8 cellular contexts compared by ENCODE assay signal in genomic region chr1:101309334-101310221, GRCh38.
DNase-seq lines count a peak whose midpoint lies in the region; FAIRE-seq and TF ChIP-seq lines count a peak whose summit lies in the region.

No MANE protein-coding gene starts in this region.

- in situ Hi-C loops in HAP-1 (cut with MboI; ENCODE audit: low sequenced_read_pairs): loop anchor here (5.0 kb wide), 1 partner anchor 48 kb away; no protein-coding TSS in a partner anchor

- H2AFZ ChIP-seq in astrocyte (ENCODE audit: low read depth, low read length): peak overlapping the region; percentile 62

- H3K27ac ChIP-seq in astrocyte (ENCODE audit: low read depth, low read length) (no peak overlapping the region), sigmoid colon (no peak overlapping the region)

- H3K4me3 ChIP-seq in HAP-1 (peak overlapping the region; percentile 11; the same call in 1 of the 2 replicates), MG63 (no peak overlapping the region), astrocyte (ENCODE audit: insufficient read depth, low read depth, low read length) (peak overlapping the region; percentile 60), sigmoid colon (peak overlapping the region in 3 of 4 donors; percentile 16 to 45 (median 45))

- H3K36me3 ChIP-seq in HAP-1 (replicated peaks) (no peaks in the 10 kb centered on the region), MG63 (no peaks in the 10 kb centered on the region), astrocyte (ENCODE audit: insufficient read depth, low read length) (no peaks in the 10 kb centered on the region), sigmoid colon (no peaks in the 10 kb centered on the region)

- H3K79me2 ChIP-seq in astrocyte (ENCODE audit: insufficient read depth, low read length): no peaks in the 10 kb centered on the region

- H3K9ac ChIP-seq in astrocyte (ENCODE audit: low read length): peak overlapping the region; percentile 28

- peaks cover 5% of the 10 kb centered on the region; the same call in 1 of the 2 replicates for H3K27me3 ChIP-seq in HAP-1 (ENCODE audit: low read depth)
- no peaks in the 10 kb centered on the region for H3K27me3 ChIP-seq in MG63
- H3K27me3 ChIP-seq in astrocyte (ENCODE audit: insufficient read depth, low read length): peaks cover 49% of the 10 kb centered on the region
- H3K27me3 ChIP-seq in sigmoid colon: peaks cover 0 to 13% (median 0%) of the 10 kb centered on the region in 3 donors

- H3K4me3 Mint-ChIP-seq in T-helper 2 cell treated with Interferon-gamma antibody and Interleukin-4, amounts not matched to agents 5 μg/mL and 100 μg/mL, for 36 hours: peak overlapping the region; percentile 82
- peak overlapping the region; percentile 65 for H3K4me3 Mint-ChIP-seq in astrocyte (ENCODE audit: unreplicated experiment)

- H3K36me3 Mint-ChIP-seq in T-helper 2 cell treated with Interferon-gamma antibody and Interleukin-4, amounts not matched to agents 5 μg/mL and 100 μg/mL, for 36 hours (ENCODE audit: low read depth): no peaks in the 10 kb centered on the region
- no peaks in the 10 kb centered on the region for H3K36me3 Mint-ChIP-seq in astrocyte (ENCODE audit: low read depth, unreplicated experiment)

- TF ChIP-seq EP300 in sigmoid colon (IDR thresholded peaks at IDR 0.05): no peak

- H3K27me3 Mint-ChIP-seq in T-helper 2 cell treated with Interferon-gamma antibody and Interleukin-4, amounts not matched to agents 5 μg/mL and 100 μg/mL, for 36 hours (ENCODE audit: low read depth): peaks cover 26% of the 10 kb centered on the region
- peaks cover 31% of the 10 kb centered on the region for H3K27me3 Mint-ChIP-seq in astrocyte (ENCODE audit: low read depth, unreplicated experiment)

- peaks cover 57% of the 10 kb centered on the region for H3K4me1 Mint-ChIP-seq in T-helper 2 cell treated with Interferon-gamma antibody and Interleukin-4, amounts not matched to agents 5 μg/mL and 100 μg/mL, for 36 hours (ENCODE audit: low read depth)
- H3K4me1 Mint-ChIP-seq in astrocyte (ENCODE audit: low read depth, unreplicated experiment): peaks cover 10% of the 10 kb centered on the region

- peak overlapping the region; percentile 96 for H3K4me2 ChIP-seq in astrocyte (ENCODE audit: low read length)

- intact Hi-C loops in sigmoid colon (cut with DNase I): loop anchor here (2.0 kb wide), 1 partner anchor 47 kb away; no protein-coding TSS in a partner anchor

- H3K4me1 ChIP-seq in HAP-1: peaks cover 4% of the 10 kb centered on the region
- peaks cover 4% of the 10 kb centered on the region for H3K4me1 ChIP-seq in astrocyte (ENCODE audit: insufficient read depth, low read length)
- peaks cover 0 to 8% (median 5%) of the 10 kb centered on the region in 4 donors for H3K4me1 ChIP-seq in sigmoid colon

- peak; percentile 59 for FAIRE-seq in astrocyte (lab: Jason Lieb, UNC)

- peak overlapping the region; percentile 93 for H3K27ac Mint-ChIP-seq in T-helper 2 cell treated with Interferon-gamma antibody and Interleukin-4, amounts not matched to agents 5 μg/mL and 100 μg/mL, for 36 hours
- H3K27ac Mint-ChIP-seq in astrocyte (ENCODE audit: unreplicated experiment): no peak overlapping the region

- no peaks in the 10 kb centered on the region for H3K9me3 Mint-ChIP-seq in T-helper 2 cell treated with Interferon-gamma antibody and Interleukin-4, amounts not matched to agents 5 μg/mL and 100 μg/mL, for 36 hours
- no peaks in the 10 kb centered on the region for H3K9me3 Mint-ChIP-seq in astrocyte (ENCODE audit: unreplicated experiment)

- TF ChIP-seq CTCF in GM12801 (IDR thresholded peaks at IDR 0.05; ENCODE audit: extremely low read depth, insufficient read length) (peak; percentile 26), astrocyte (IDR thresholded peaks at IDR 0.05; ENCODE audit: insufficient read depth, low read depth, low read length) (peak; percentile 95), sigmoid colon (IDR thresholded peaks at IDR 0.05) (peak; percentile 18 to 82 (median 58))

- TF ChIP-seq POLR2A in sigmoid colon (IDR thresholded peaks at IDR 0.05): no peak

- DNase-seq in HAP-1 (ENCODE audit: low spot score in 2 of 2) (peak; percentile 50 to 76), MG63 (peak; percentile 11), astrocyte (ENCODE audit: low read depth) (peak; percentile 29), hypothalamus (lab: John Stamatoyannopoulos, UW) (peak in 38 of 51 donors; percentile 2 to 61 (median 22)), sigmoid colon (peak; percentile 73), NCI-H226 (no peak)
- peak; percentile 53 for DNase-seq in T-helper 2 cell treated with Interferon-gamma antibody and Interleukin-4, amounts not matched to agents 5 μg/mL and 100 μg/mL, for 36 hours (ENCODE audit: low spot score)

- no peaks in the 10 kb centered on the region for H3K9me3 ChIP-seq in HAP-1
- no peaks in the 10 kb centered on the region for H3K9me3 ChIP-seq in MG63
- no peaks in the 10 kb centered on the region for H3K9me3 ChIP-seq in astrocyte (ENCODE audit: insufficient read depth, low read depth, low read length)
- no peaks in the 10 kb centered on the region for H3K9me3 ChIP-seq in sigmoid colon

- 6% methylated on average over 37 of the region's 37 CpGs for WGBS in sigmoid colon, 2 donors

- no peaks in the 10 kb centered on the region for H4K20me1 ChIP-seq in astrocyte (ENCODE audit: insufficient read depth, low read length)

Comparison
In these comparisons a context has a peak if more than half of its experiments do, and no peak if none do; other contexts are left out.
1. CTCF ChIP-seq: peak in every context shown above with its lines; median percentile 95 in astrocyte; 58 in sigmoid colon; 26 in GM12801.